ENCODE assay signal across 12 cellular contexts in genomic region chr17:64508683-64509082, GRCh38. TPM values are rescaled to one million over a fixed set of nuclear protein-coding genes. Genes with fewer than 3 reads are reported as not detected.
DNase-seq lines count a peak whose midpoint lies in the region; ATAC-seq and TF ChIP-seq lines count a peak whose summit lies in the region.
"Had no signal": no experiment of that assay in that cellular context is flagged by ENCODE, and none has a peak within 500 bp of the region (broad histone marks: within the 10 kb centered on the region; RNA-seq: fewer than 3 reads in every experiment).

No MANE protein-coding gene starts in this region.

- H2AFZ ChIP-seq in OCI-LY3 (ENCODE audit: low read depth, low read length) (no peak overlapping the region), parathyroid adenoma (no peak overlapping the region)

- peaks cover 37% of the 10 kb centered on the region for H3K4me1 Mint-ChIP-seq in activated CD4-positive, alpha-beta T cell treated with anti-CD3 and anti-CD28 coated beads, Interleukin-2, amount 10 ng/mL, durations not matched to agents 7 days and 5 days
- peaks cover 16% of the 10 kb centered on the region for H3K4me1 Mint-ChIP-seq in endodermal cell

- H3K36me3 ChIP-seq in OCI-LY3 (replicated peaks; ENCODE audit: low read depth, low read length) (peaks cover 40% of the 10 kb centered on the region), endodermal cell (ENCODE audit: control insufficient read depth, insufficient read depth, low read length) (peaks cover 65% of the 10 kb centered on the region), parathyroid adenoma (ENCODE audit: control insufficient read depth, insufficient read depth, low read length) (no peaks in the 10 kb centered on the region)

- peaks cover 65% of the 10 kb centered on the region for H3K79me2 ChIP-seq in OCI-LY3 (ENCODE audit: low read length)
- peaks cover 55% of the 10 kb centered on the region for H3K79me2 ChIP-seq in parathyroid adenoma

- H3K27me3 Mint-ChIP-seq in activated CD4-positive, alpha-beta T cell treated with anti-CD3 and anti-CD28 coated beads, Interleukin-2, amount 10 ng/mL, durations not matched to agents 7 days and 5 days: no peaks in the 10 kb centered on the region
- no peaks in the 10 kb centered on the region for H3K27me3 Mint-ChIP-seq in endodermal cell (ENCODE audit: insufficient read depth)

- H3K27ac ChIP-seq in OCI-LY3 (ENCODE audit: low read length) (no peak overlapping the region), endodermal cell (ENCODE audit: low read depth, low read length) (no peak overlapping the region), parathyroid adenoma (no peak overlapping the region)
- H3K27ac ChIP-seq: SJCRH30 had no signal

- peak overlapping the region; percentile 92 for H3K4me2 ChIP-seq in OCI-LY3 (ENCODE audit: low read length)
- no peak overlapping the region for H3K4me2 ChIP-seq in parathyroid adenoma (ENCODE audit: low read length)

- H3K27me3 ChIP-seq in OCI-LY3 (ENCODE audit: low read depth, low read length): no peaks in the 10 kb centered on the region
- H3K27me3 ChIP-seq in endodermal cell (ENCODE audit: control insufficient read depth, insufficient read depth, low read length, poor library complexity, severe bottlenecking): no peaks in the 10 kb centered on the region
- no peaks in the 10 kb centered on the region for H3K27me3 ChIP-seq in parathyroid adenoma (ENCODE audit: control insufficient read depth, insufficient read depth, low read length)
- H3K27me3 ChIP-seq: SJCRH30, stomach had no signal

- no peak for DNase-seq in activated CD4-positive, alpha-beta T cell treated with anti-CD3 and anti-CD28 coated beads, Interleukin-2, amount 10 ng/mL, durations not matched to agents 7 days and 5 days
- no peak for DNase-seq in activated CD4-positive, alpha-beta T cell treated with anti-CD3 and anti-CD28 coated beads for 1 hour
- DNase-seq in endodermal cell: no peak
- no peak for DNase-seq in retina
- DNase-seq in stimulated activated naive CD4-positive, alpha-beta T cell (lab: John Stamatoyannopoulos, UW): no peak
- DNase-seq: kidney, NCI-H2029 treated with DMSO at 0.1 percent for 48 hours, SJCRH30, stomach had no signal

- CTCF ChIA-PET in activated CD4-positive, alpha-beta T cell treated with anti-CD3 and anti-CD28 coated beads, Interleukin-2, amount 10 ng/mL, durations not matched to agents 7 days and 5 days (lab: Charles Lee): interaction anchor here (0.6 kb wide), 1 partner anchor 133 kb away, joined by 4 read pairs; no protein-coding TSS in a partner anchor

- no peak for ATAC-seq in HG03442 (IDR thresholded peaks at IDR 0.05; ENCODE audit: unreplicated experiment)

- TF ChIP-seq CTCF in OCI-LY3 (IDR thresholded peaks at IDR 0.05; ENCODE audit: low read depth, low read length): no peak
- no peak for TF ChIP-seq CTCF in endodermal cell (conservative IDR thresholded peaks at IDR 0.05)
- no peak for TF ChIP-seq CTCF in parathyroid adenoma (IDR thresholded peaks at IDR 0.05)

- peaks cover 50% of the 10 kb centered on the region for H3K36me3 Mint-ChIP-seq in activated CD4-positive, alpha-beta T cell treated with anti-CD3 and anti-CD28 coated beads, Interleukin-2, amount 10 ng/mL, durations not matched to agents 7 days and 5 days (ENCODE audit: low read depth)
- H3K36me3 Mint-ChIP-seq in endodermal cell (ENCODE audit: low read depth): peaks cover 65% of the 10 kb centered on the region

- no peak overlapping the region for H3K27ac Mint-ChIP-seq in activated CD4-positive, alpha-beta T cell treated with anti-CD3 and anti-CD28 coated beads, Interleukin-2, amount 10 ng/mL, durations not matched to agents 7 days and 5 days
- H3K27ac Mint-ChIP-seq in endodermal cell: no peak overlapping the region

- H4K20me1 ChIP-seq in OCI-LY3 (ENCODE audit: insufficient read depth, low read length): peaks cover 26% of the 10 kb centered on the region

- H3K4me3 ChIP-seq in OCI-LY3 (ENCODE audit: low read length) (peak overlapping the region; percentile 92; the same call in 1 of the 2 replicates), endodermal cell (ENCODE audit: low read length) (peak overlapping the region; percentile 100), parathyroid adenoma (ENCODE audit: low read depth, low read length) (peak overlapping the region; percentile 100)

- no peak overlapping the region for H3K9ac ChIP-seq in OCI-LY3 (ENCODE audit: low read length)
- H3K9ac ChIP-seq in endodermal cell (ENCODE audit: extremely low read depth, low read length, poor library complexity, severe bottlenecking): peak overlapping the region; percentile 100
- no peak overlapping the region for H3K9ac ChIP-seq in parathyroid adenoma

- POLR2A ChIA-PET in activated CD4-positive, alpha-beta T cell treated with anti-CD3 and anti-CD28 coated beads, Interleukin-2, amount 10 ng/mL, durations not matched to agents 7 days and 5 days (lab: Charles Lee): no interaction called here

- H3K9me3 Mint-ChIP-seq in activated CD4-positive, alpha-beta T cell treated with anti-CD3 and anti-CD28 coated beads, Interleukin-2, amount 10 ng/mL, durations not matched to agents 7 days and 5 days: no peaks in the 10 kb centered on the region
- H3K9me3 Mint-ChIP-seq in endodermal cell: peaks cover 3% of the 10 kb centered on the region

- H3K9me3 ChIP-seq in OCI-LY3 (ENCODE audit: insufficient read depth, low read length) (no peaks in the 10 kb centered on the region), endodermal cell (ENCODE audit: control insufficient read depth, low read length) (no peaks in the 10 kb centered on the region), parathyroid adenoma (ENCODE audit: control insufficient read depth, low read length) (no peaks in the 10 kb centered on the region)
- H3K9me3 ChIP-seq: SJCRH30, stomach had no signal

- peak overlapping the region; percentile 95 for H3K4me3 Mint-ChIP-seq in activated CD4-positive, alpha-beta T cell treated with anti-CD3 and anti-CD28 coated beads, Interleukin-2, amount 10 ng/mL, durations not matched to agents 7 days and 5 days
- H3K4me3 Mint-ChIP-seq in endodermal cell: peak overlapping the region; percentile 100

- H3K4me1 ChIP-seq in OCI-LY3 (ENCODE audit: low read length) (peaks cover 18% of the 10 kb centered on the region), endodermal cell (ENCODE audit: control insufficient read depth, insufficient read depth, low read length) (no peaks in the 10 kb centered on the region), parathyroid adenoma (peaks cover 11% of the 10 kb centered on the region)

- 94 to 100% methylated on average over 2 of the region's 2 CpGs for WGBS in endodermal cell (ENCODE audit: insufficient coverage in 1 of 2, insufficient read length in 1 of 2), 2 experiments

RNA-seq across cellular contexts. Expression of gene CEP95, which starts 1.9 kb away (rescaled TPM):
- 10 to 100 TPM; 45.4 to 48.1 TPM for total RNA-seq in activated CD4-positive, alpha-beta T cell treated with anti-CD3 and anti-CD28 coated beads, Interleukin-2, amount 10 ng/mL, durations not matched to agents 7 days and 5 days
- total RNA-seq in endodermal cell: 10 to 100 TPM; 75.5 to 93.9 TPM
- 77.4 TPM for polyA plus RNA-seq in endodermal cell (2013, experiment 1 of 2)
- 74.6 TPM for polyA plus RNA-seq in endodermal cell (2013, experiment 2 of 2)

RNA-seq across cellular contexts. Expression of gene DDX5, which starts 2.6 kb away (rescaled TPM):
- 100 to 1,000 TPM; 797 to 802 TPM for total RNA-seq in activated CD4-positive, alpha-beta T cell treated with anti-CD3 and anti-CD28 coated beads, Interleukin-2, amount 10 ng/mL, durations not matched to agents 7 days and 5 days
- total RNA-seq in endodermal cell: 100 to 1,000 TPM; 687 to 894 TPM
- polyA plus RNA-seq in endodermal cell (2013, experiment 1 of 2): 855 TPM
- polyA plus RNA-seq in endodermal cell (2013, experiment 2 of 2): 761 TPM

RNA-seq across cellular contexts. Expression of gene POLG2, which starts 11.8 kb away (rescaled TPM):
- 10 to 100 TPM; 36.6 to 37.5 TPM for total RNA-seq in activated CD4-positive, alpha-beta T cell treated with anti-CD3 and anti-CD28 coated beads, Interleukin-2, amount 10 ng/mL, durations not matched to agents 7 days and 5 days
- total RNA-seq in endodermal cell: 10 to 100 TPM; 27.1 to 33.9 TPM
- polyA plus RNA-seq in endodermal cell (2013, experiment 1 of 2): 26.6 TPM
- 15.9 TPM for polyA plus RNA-seq in endodermal cell (2013, experiment 2 of 2)

RNA-seq across cellular contexts. Expression of gene MILR1, which starts 59.8 kb away (rescaled TPM):
- under 1 TPM in 1 of 2 experiments, not detected in 1; 0.27 TPM for total RNA-seq in activated CD4-positive, alpha-beta T cell treated with anti-CD3 and anti-CD28 coated beads, Interleukin-2, amount 10 ng/mL, durations not matched to agents 7 days and 5 days
- under 1 TPM in 1 of 2 donors, not detected in 1; 0.80 TPM for total RNA-seq in endodermal cell
- polyA plus RNA-seq in endodermal cell (2013, experiment 1 of 2): not detected
- not detected for polyA plus RNA-seq in endodermal cell (2013, experiment 2 of 2)
